Comparison of ENCODE assay signal across 7 cellular contexts in the genomic region with DNA sequence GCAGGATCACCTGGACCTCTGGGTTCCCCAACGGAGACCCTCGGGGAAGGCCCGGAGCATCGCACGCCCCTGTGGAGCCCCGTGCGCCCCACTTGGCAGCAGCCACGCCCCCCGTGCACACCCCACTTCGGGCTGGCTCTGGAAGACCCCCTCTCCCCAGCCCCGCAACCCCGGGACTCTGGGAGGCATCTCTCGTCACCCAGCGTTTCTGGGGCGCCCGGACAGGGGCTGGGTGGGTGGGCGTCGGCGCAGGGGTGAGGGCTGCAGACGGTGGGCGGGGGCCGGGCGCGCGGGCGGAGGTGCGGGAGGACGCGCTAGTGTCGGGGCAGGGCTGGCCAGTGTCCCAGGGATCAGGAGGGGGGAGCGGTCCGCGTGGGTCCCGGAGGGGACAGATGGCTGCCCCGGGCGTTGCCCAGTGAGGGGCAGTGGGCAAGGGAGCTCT.
DNase-seq lines count a peak whose midpoint lies in the region; ATAC-seq and TF ChIP-seq lines count a peak whose summit lies in the region.
"Not testable (repeated sequence)": the region's sequence is repeated elsewhere in the genome, so short reads cannot be mapped to it uniquely, and the experiment has no call there.

No MANE protein-coding gene starts in this region.

- peaks cover 5 to 24% (median 9%) of the 10 kb centered on the region in 7 donors for H3K9me3 Mint-ChIP-seq in CD14-positive monocyte
- peaks cover 21% of the 10 kb centered on the region for H3K9me3 Mint-ChIP-seq in chondrocyte (ENCODE audit: low read depth)
- H3K9me3 Mint-ChIP-seq in osteocyte (ENCODE audit: unreplicated experiment), result peaks cover 18% of the 10 kb centered on the region

- not testable (repeated sequence) for H3K27ac ChIP-seq in right cardiac atrium (ENCODE audit: low read length); right lobe of liver; upper lobe of right lung

- not testable (repeated sequence) for H3K27me3 ChIP-seq in H7 (ENCODE audit: control insufficient read depth, insufficient read depth, low read length); right cardiac atrium (ENCODE audit: control insufficient read depth, insufficient read depth); right lobe of liver
- peaks cover 27% of the 10 kb centered on the region for H3K27me3 ChIP-seq in upper lobe of right lung

- not testable (repeated sequence) for H3K9me3 ChIP-seq in right cardiac atrium (ENCODE audit: control insufficient read depth, low read length); right lobe of liver; upper lobe of right lung

- not testable (repeated sequence) for H3K27ac Mint-ChIP-seq in CD14-positive monocyte; chondrocyte (ENCODE audit: unreplicated experiment); osteocyte (ENCODE audit: unreplicated experiment)

- not testable (repeated sequence) for H3K4me3 Mint-ChIP-seq in CD14-positive monocyte; chondrocyte (ENCODE audit: unreplicated experiment); osteocyte (ENCODE audit: unreplicated experiment)

- intact Hi-C loops in CD14-positive monocyte (cut with micrococcal nuclease); right cardiac atrium (cut with DNase I); right lobe of liver (cut with DNase I); upper lobe of right lung (cut with DNase I): not testable (repeated sequence)

- TF ChIP-seq POLR2A in right lobe of liver (IDR thresholded peaks at IDR 0.05), result not testable (repeated sequence)

- peaks cover 8 to 22% (median 22%) of the 10 kb centered on the region in 3 donors for H3K27me3 Mint-ChIP-seq in CD14-positive monocyte (ENCODE audit: low read depth in 3 of 3)
- H3K27me3 Mint-ChIP-seq in chondrocyte (ENCODE audit: low read depth); osteocyte (ENCODE audit: unreplicated experiment): not testable (repeated sequence)

- TF ChIP-seq CTCF in CD14-positive monocyte (IDR thresholded peaks at IDR 0.05); chondrocyte (IDR thresholded peaks at IDR 0.05); right lobe of liver (IDR thresholded peaks at IDR 0.05); osteocyte (IDR thresholded peaks at IDR 0.05); upper lobe of right lung (IDR thresholded peaks at IDR 0.05): not testable (repeated sequence)

- not testable (repeated sequence) for ATAC-seq in right cardiac atrium, right lobe of liver, upper lobe of right lung

- not testable (repeated sequence) for H3K36me3 Mint-ChIP-seq in CD14-positive monocyte; chondrocyte (ENCODE audit: low read depth); osteocyte (ENCODE audit: unreplicated experiment)

- DNase-seq in CD14-positive monocyte (ENCODE audit: low spot score), result peak; percentile 50
- DNase-seq in H7, result peak; percentile 33
- peak; percentile 97 for DNase-seq in chondrocyte (ENCODE audit: low spot score)
- DNase-seq in right cardiac atrium, result peak in 2 of 3 donors; percentile 63 to 70
- DNase-seq in right lobe of liver, result peak; percentile 25 to 66 (median 50)
- peak; percentile 91 for DNase-seq in osteocyte (ENCODE audit: extremely low spot score, unreplicated experiment)
- DNase-seq in upper lobe of right lung, result peak; percentile 68

- H3K36me3 ChIP-seq in H7 (replicated peaks; ENCODE audit: control insufficient read depth, insufficient read depth, low read length); right lobe of liver; upper lobe of right lung: not testable (repeated sequence)

- not testable (repeated sequence) for H3K4me3 ChIP-seq in H7 (ENCODE audit: insufficient read depth, low read depth, low read length); right cardiac atrium (ENCODE audit: low read length); right lobe of liver; upper lobe of right lung

- not testable (repeated sequence) for H3K4me1 ChIP-seq in right cardiac atrium (ENCODE audit: control insufficient read depth, insufficient read depth, low read length); right lobe of liver; upper lobe of right lung

- WGBS in right cardiac atrium, result 83% methylated on average over 36 of the region's 36 CpGs
- WGBS in right lobe of liver (ENCODE audit: insufficient coverage, low coverage, low lambda C conversion rate, missing lambda C conversion rate), result 85% methylated on average over 24 of the region's 36 CpGs

- H3K4me1 Mint-ChIP-seq in CD14-positive monocyte; chondrocyte (ENCODE audit: low read depth); osteocyte (ENCODE audit: unreplicated experiment): not testable (repeated sequence)

Comparison
In these comparisons a context has a peak if more than half of its experiments do, and no peak if none do; other contexts are left out.
1. DNase-seq: peak in every context shown above with its lines; median percentile 97 in chondrocyte; 91 in osteocyte; 68 in upper lobe of right lung; 66 in right cardiac atrium; 50 in CD14-positive monocyte; 50 in right lobe of liver; 33 in H7.